Comparison of ENCODE assay signal across 28 cellular contexts in genomic region chr12:62207248-62207647, GRCh38.
"Had no signal": no experiment of that assay in that cellular context is flagged by ENCODE, and none has a peak within 500 bp of the region (broad histone marks: within the 10 kb centered on the region; RNA-seq: fewer than 3 reads in every experiment).

No MANE protein-coding gene starts in this region.

- FAIRE-seq: colon, endometrium, endothelial cell of umbilical vein, frontal cortex had no signal

- H3K27me3 ChIP-seq: colonic mucosa, esophagus muscularis mucosa, esophagus squamous epithelium, foreskin keratinocyte, gastrocnemius medialis, heart left ventricle had no signal

- H3K4me3 ChIP-seq: colonic mucosa, coronary artery, dorsolateral prefrontal cortex, esophagus muscularis mucosa, esophagus squamous epithelium, gastrocnemius medialis, gastroesophageal sphincter, heart left ventricle, heart right ventricle had no signal

- ATAC-seq: effector memory CD8-positive, alpha-beta T cell; esophagus mucosa; foreskin keratinocyte; gastrocnemius medialis; gastroesophageal sphincter; heart left ventricle; heart right ventricle had no signal

- H3K36me3 ChIP-seq: colonic mucosa, esophagus muscularis mucosa, esophagus squamous epithelium, gastrocnemius medialis, gastroesophageal sphincter, heart left ventricle, heart right ventricle had no signal

- H3K4me1 ChIP-seq: colonic mucosa, esophagus squamous epithelium, foreskin keratinocyte, gastrocnemius medialis, gastroesophageal sphincter had no signal

- DNase-seq: colonic mucosa; cortex of kidney; dermis blood vessel endothelial cell; dorsolateral prefrontal cortex; effector CD4-positive, alpha-beta T cell; effector CD8-positive, alpha-beta T cell; effector memory CD4-positive, alpha-beta T cell; effector memory CD8-positive, alpha-beta T cell; endodermal cell; erythroblast; esophagus squamous epithelium; foreskin fibroblast; foreskin keratinocyte; foreskin melanocyte; gastrocnemius medialis; glutamatergic neuron; head of caudate nucleus; heart left ventricle; heart right ventricle had no signal

- H3K27ac ChIP-seq: colonic mucosa, coronary artery, dorsolateral prefrontal cortex, epithelial cell of prostate, esophagus muscularis mucosa, esophagus squamous epithelium, foreskin keratinocyte, gastrocnemius medialis, gastroesophageal sphincter, heart left ventricle, heart right ventricle had no signal

- H3K9me3 ChIP-seq: colonic mucosa, gastrocnemius medialis had no signal
